Comparison of ENCODE assay signal across 1 cellular context in genomic region chr19:35030257-35031071, GRCh38.
A peak's percentile ranks its signal among the peaks of the same experiment; 100 is the strongest.
TF ChIP-seq lines count a peak whose summit lies in the region.

Gene SCN1B (plus strand): TSS chr19:35030470. CDS start chr19:35030821, 351 bp downstream.

TF ChIP-seq in K562, 482 proteins besides CTCF, POLR2A, EP300 and RAD21 (continued from another document and continues in another):
- TF ChIP-seq ZBTB40 (IDR thresholded peaks at IDR 0.05) (no peak), ZBTB40 (CRISPR knock-in tag; IDR thresholded peaks at IDR 0.05) (no peak), GTF3C2 (IDR thresholded peaks at IDR 0.05; ENCODE audit: borderline replicate concordance, extremely low read depth, insufficient read length) (no peak), FOXJ2 (tag; IDR thresholded peaks at IDR 0.05) (no peak), ZBTB2 (IDR thresholded peaks at IDR 0.05) (no peak), ARID3B (CRISPR knock-in tag; IDR thresholded peaks at IDR 0.05; ENCODE audit: borderline replicate concordance) (no peak), MBD2 (IDR thresholded peaks at IDR 0.05; ENCODE audit: borderline replicate concordance, low read depth) (no peak), CREBBP (IDR thresholded peaks at IDR 0.05; ENCODE audit: low read depth, low read length) (no peak), BCLAF1 (IDR thresholded peaks at IDR 0.05; ENCODE audit: borderline replicate concordance in 1 of 2, control insufficient read depth in 1 of 2, low read depth in 2 of 2, low read length in 1 of 2) (peak in 1 of 2 experiments; percentile 24; a peak in 1 of 4 replicates), CREM (IDR thresholded peaks at IDR 0.05; ENCODE audit: low read depth) (0 out of 2 replicates have a peak, but pooled peaks have one; percentile 23), MXD1 (CRISPR knock-in tag; IDR thresholded peaks at IDR 0.05; ENCODE audit: borderline replicate concordance, poor library complexity, severe bottlenecking) (no peak), NR2C2 (CRISPR knock-in tag; IDR thresholded peaks at IDR 0.05) (no peak), NR2C2 (tag; IDR thresholded peaks at IDR 0.05) (no peak), ZBTB17 (CRISPR knock-in tag; IDR thresholded peaks at IDR 0.05) (no peak), CTBP1 (IDR thresholded peaks at IDR 0.05; ENCODE audit: borderline replicate concordance) (no peak; the same call in 1 of the 2 replicates), CREB3 (tag; conservative IDR thresholded peaks at IDR 0.05; ENCODE audit: low read depth) (no peak), IFI16 (CRISPR knock-in tag; IDR thresholded peaks at IDR 0.05) (no peak), KAT8 (IDR thresholded peaks at IDR 0.05; ENCODE audit: low read depth) (no peak), TRIM24 (IDR thresholded peaks at IDR 0.05) (no peak), RB1 (IDR thresholded peaks at IDR 0.05; ENCODE audit: low read depth) (peak; percentile 74; the same call in 1 of the 2 replicates), ZNF644 (tag; IDR thresholded peaks at IDR 0.05; ENCODE audit: low read depth) (no peak), HMGN3 (IDR thresholded peaks at IDR 0.05; ENCODE audit: borderline replicate concordance, extremely low read depth, insufficient read length, low read depth, low read length) (no peak), ZBED1 (IDR thresholded peaks at IDR 0.05) (no peak), SAFB2 (IDR thresholded peaks at IDR 0.05; ENCODE audit: borderline replicate concordance, low read depth, low read length, severe bottlenecking) (no peak), FOSL1 (tag; conservative IDR thresholded peaks at IDR 0.05) (peak; percentile 94), ZFP91 (CRISPR knock-in tag; IDR thresholded peaks at IDR 0.05) (no peak), CHD2 (IDR thresholded peaks at IDR 0.05; ENCODE audit: low read depth, low read length) (no peak), ARID1B (IDR thresholded peaks at IDR 0.05) (no peak), HOMEZ (CRISPR knock-in tag; IDR thresholded peaks at IDR 0.05) (no peak), ZFX (CRISPR knock-in tag; IDR thresholded peaks at IDR 0.05) (peak; percentile 35; the same call in 1 of the 2 replicates), CCNT2 (IDR thresholded peaks at IDR 0.05; ENCODE audit: borderline replicate concordance, extremely low read depth, insufficient read length, low read depth, low read length) (peak; percentile 43), SMAD4 (CRISPR knock-in tag; conservative IDR thresholded peaks at IDR 0.05) (peak; percentile 65), HCFC1 (IDR thresholded peaks at IDR 0.05; ENCODE audit: low read depth, low read length) (0 out of 2 replicates have a peak, but pooled peaks have one; percentile 2), PCBP1 (IDR thresholded peaks at IDR 0.05; ENCODE audit: low read depth, low read length, poor library complexity, severe bottlenecking) (peak; percentile 9)
